Comparison of ENCODE assay signal across 1 cellular context in genomic region chr3:34635352-34635850, GRCh38.
TF ChIP-seq lines count a peak whose summit lies in the region.

No MANE protein-coding gene starts in this region.

TF ChIP-seq in GM23338, 12 proteins besides CTCF, POLR2A, EP300 and RAD21 (continued from another document):
- TF ChIP-seq, protein P1, sequence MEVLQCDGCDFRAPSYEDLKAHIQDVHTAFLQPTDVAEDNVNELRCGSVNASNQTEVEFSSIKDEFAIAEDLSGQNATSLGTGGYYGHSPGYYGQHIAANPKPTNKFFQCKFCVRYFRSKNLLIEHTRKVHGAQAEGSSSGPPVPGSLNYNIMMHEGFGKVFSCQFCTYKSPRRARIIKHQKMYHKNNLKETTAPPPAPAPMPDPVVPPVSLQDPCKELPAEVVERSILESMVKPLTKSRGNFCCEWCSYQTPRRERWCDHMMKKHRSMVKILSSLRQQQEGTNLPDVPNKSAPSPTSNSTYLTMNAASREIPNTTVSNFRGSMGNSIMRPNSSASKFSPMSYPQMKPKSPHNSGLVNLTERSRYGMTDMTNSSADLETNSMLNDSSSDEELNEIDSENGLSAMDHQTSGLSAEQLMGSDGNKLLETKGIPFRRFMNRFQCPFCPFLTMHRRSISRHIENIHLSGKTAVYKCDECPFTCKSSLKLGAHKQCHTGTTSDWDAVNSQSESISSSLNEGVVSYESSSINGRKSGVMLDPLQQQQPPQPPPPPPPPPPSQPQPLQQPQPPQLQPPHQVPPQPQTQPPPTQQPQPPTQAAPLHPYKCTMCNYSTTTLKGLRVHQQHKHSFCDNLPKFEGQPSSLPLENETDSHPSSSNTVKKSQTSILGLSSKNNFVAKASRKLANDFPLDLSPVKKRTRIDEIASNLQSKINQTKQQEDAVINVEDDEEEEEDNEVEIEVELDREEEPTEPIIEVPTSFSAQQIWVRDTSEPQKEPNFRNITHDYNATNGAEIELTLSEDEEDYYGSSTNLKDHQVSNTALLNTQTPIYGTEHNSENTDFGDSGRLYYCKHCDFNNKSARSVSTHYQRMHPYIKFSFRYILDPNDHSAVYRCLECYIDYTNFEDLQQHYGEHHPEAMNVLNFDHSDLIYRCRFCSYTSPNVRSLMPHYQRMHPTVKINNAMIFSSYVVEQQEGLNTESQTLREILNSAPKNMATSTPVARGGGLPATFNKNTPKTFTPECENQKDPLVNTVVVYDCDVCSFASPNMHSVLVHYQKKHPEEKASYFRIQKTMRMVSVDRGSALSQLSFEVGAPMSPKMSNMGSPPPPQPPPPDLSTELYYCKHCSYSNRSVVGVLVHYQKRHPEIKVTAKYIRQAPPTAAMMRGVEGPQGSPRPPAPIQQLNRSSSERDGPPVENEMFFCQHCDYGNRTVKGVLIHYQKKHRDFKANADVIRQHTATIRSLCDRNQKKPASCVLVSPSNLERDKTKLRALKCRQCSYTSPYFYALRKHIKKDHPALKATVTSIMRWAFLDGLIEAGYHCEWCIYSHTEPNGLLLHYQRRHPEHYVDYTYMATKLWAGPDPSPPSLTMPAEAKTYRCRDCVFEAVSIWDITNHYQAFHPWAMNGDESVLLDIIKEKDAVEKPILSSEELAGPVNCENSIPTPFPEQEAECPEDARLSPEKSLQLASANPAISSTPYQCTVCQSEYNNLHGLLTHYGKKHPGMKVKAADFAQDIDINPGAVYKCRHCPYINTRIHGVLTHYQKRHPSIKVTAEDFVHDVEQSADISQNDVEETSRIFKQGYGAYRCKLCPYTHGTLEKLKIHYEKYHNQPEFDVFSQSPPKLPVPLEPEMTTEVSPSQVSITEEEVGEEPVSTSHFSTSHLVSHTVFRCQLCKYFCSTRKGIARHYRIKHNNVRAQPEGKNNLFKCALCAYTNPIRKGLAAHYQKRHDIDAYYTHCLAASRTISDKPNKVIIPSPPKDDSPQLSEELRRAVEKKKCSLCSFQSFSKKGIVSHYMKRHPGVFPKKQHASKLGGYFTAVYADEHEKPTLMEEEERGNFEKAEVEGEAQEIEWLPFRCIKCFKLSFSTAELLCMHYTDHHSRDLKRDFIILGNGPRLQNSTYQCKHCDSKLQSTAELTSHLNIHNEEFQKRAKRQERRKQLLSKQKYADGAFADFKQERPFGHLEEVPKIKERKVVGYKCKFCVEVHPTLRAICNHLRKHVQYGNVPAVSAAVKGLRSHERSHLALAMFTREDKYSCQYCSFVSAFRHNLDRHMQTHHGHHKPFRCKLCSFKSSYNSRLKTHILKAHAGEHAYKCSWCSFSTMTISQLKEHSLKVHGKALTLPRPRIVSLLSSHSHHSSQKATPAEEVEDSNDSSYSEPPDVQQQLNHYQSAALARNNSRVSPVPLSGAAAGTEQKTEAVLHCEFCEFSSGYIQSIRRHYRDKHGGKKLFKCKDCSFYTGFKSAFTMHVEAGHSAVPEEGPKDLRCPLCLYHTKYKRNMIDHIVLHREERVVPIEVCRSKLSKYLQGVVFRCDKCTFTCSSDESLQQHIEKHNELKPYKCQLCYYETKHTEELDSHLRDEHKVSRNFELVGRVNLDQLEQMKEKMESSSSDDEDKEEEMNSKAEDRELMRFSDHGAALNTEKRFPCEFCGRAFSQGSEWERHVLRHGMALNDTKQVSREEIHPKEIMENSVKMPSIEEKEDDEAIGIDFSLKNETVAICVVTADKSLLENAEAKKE (CRISPR knock-in tag; IDR thresholded peaks at IDR 0.05) = no peak
